Comparison of ENCODE assay signal across 8 cellular contexts in genomic region chr3:186930639-186931486, GRCh38. TPM values are rescaled to one million over a fixed set of nuclear protein-coding genes. Genes with fewer than 3 reads are reported as not detected.
A peak's percentile ranks its signal among the peaks of the same experiment; 100 is the strongest.
DNase-seq lines count a peak whose midpoint lies in the region; ATAC-seq and TF ChIP-seq lines count a peak whose summit lies in the region.

No MANE protein-coding gene starts in this region.

- peak; percentile 63 for ATAC-seq in GM19324 (IDR thresholded peaks at IDR 0.05; ENCODE audit: low FRiP score, unreplicated experiment)
- ATAC-seq in HG03439 (IDR thresholded peaks at IDR 0.05; ENCODE audit: unreplicated experiment) = peak; percentile 77
- peak; percentile 77 to 86 (median 78) for ATAC-seq in natural killer cell

- peak overlapping the region; percentile 76 to 89 (median 83) for H3K27ac ChIP-seq in esophagus squamous epithelium
- no peak overlapping the region for H3K27ac ChIP-seq in stomach smooth muscle (ENCODE audit: low read length)

- H3K36me3 Mint-ChIP-seq in CD14-positive monocyte = peaks cover 13 to 15% of the 10 kb centered on the region in 2 donors
- H3K36me3 Mint-ChIP-seq in natural killer cell = peaks cover 7% of the 10 kb centered on the region

- H3K27me3 Mint-ChIP-seq in CD14-positive monocyte (ENCODE audit: low read depth in 3 of 3) = peaks cover 0 to 8% (median 1%) of the 10 kb centered on the region in 3 donors
- H3K27me3 Mint-ChIP-seq in natural killer cell (ENCODE audit: low read depth in 2 of 2) = no peaks in the 10 kb centered on the region

- intact Hi-C loops in CD14-positive monocyte (cut with micrococcal nuclease) = no loop called here
- intact Hi-C loops in esophagus squamous epithelium (cut with DNase I) = no loop called here
- intact Hi-C loops in natural killer cell (cut with micrococcal nuclease) = loop anchor here (1.0 to 10.0 kb wide), 4 partner anchors 22 to 822 kb away; partner anchors contain the start of gene ETV5

- TF ChIP-seq CTCF in CD14-positive monocyte (IDR thresholded peaks at IDR 0.05) (no peak), esophagus squamous epithelium (IDR thresholded peaks at IDR 0.05) (peak in 1 of 6 experiments; percentile 4), natural killer cell (IDR thresholded peaks at IDR 0.05) (no peak)

- peak overlapping the region; percentile 86 to 91 (median 88) for H3K27ac Mint-ChIP-seq in CD14-positive monocyte
- peak overlapping the region; percentile 93 to 95 for H3K27ac Mint-ChIP-seq in natural killer cell

- H3K9me3 ChIP-seq in esophagus squamous epithelium = no peaks in the 10 kb centered on the region
- H3K9me3 ChIP-seq in stomach smooth muscle (ENCODE audit: control insufficient read depth in 2 of 2, low read length in 2 of 2) = no peaks in the 10 kb centered on the region

- H3K27me3 ChIP-seq in esophagus squamous epithelium = peaks cover 0 to 80% (median 0%) of the 10 kb centered on the region in 4 donors
- H3K27me3 ChIP-seq in stomach smooth muscle (ENCODE audit: control insufficient read depth in 1 of 2, insufficient read depth in 2 of 2, low read length in 2 of 2) = peaks cover 3 to 8% of the 10 kb centered on the region in 2 donors

- 0% methylated on average over 9 to 15 of the region's 73 CpGs for WGBS in esophagus squamous epithelium, 2 donors

- H3K4me3 ChIP-seq in esophagus squamous epithelium = peak overlapping the region; percentile 58 to 86 (median 74)
- H3K4me3 ChIP-seq in stomach smooth muscle (ENCODE audit: low read length in 2 of 2) = peak overlapping the region; percentile 65 to 78

- peaks cover 5 to 55% (median 15%) of the 10 kb centered on the region in 3 donors for H3K4me1 ChIP-seq in esophagus squamous epithelium
- H3K4me1 ChIP-seq in stomach smooth muscle (ENCODE audit: control insufficient read depth, insufficient read depth, low read length) = peaks cover 25% of the 10 kb centered on the region

- H3K4me1 Mint-ChIP-seq in CD14-positive monocyte (peaks cover 36% of the 10 kb centered on the region), natural killer cell (peaks cover 38 to 46% of the 10 kb centered on the region in 2 donors)

- H3K9me3 Mint-ChIP-seq in CD14-positive monocyte (peaks cover 0 to 4% (median 0%) of the 10 kb centered on the region in 7 donors), natural killer cell (no peaks in the 10 kb centered on the region)

- DNase-seq in CD14-positive monocyte (ENCODE audit: low spot score) = peak; percentile 63
- DNase-seq in NOMO-1 treated with dmso at 0.1 percent for 144 hours (lab: John Stamatoyannopoulos, UW; ENCODE audit: unreplicated experiment) = peak; percentile 95
- peak; percentile 49 for DNase-seq in activated T-cell treated with anti-CD3 and anti-CD28 coated beads for 48 hours (ENCODE audit: low read depth)
- DNase-seq in esophagus squamous epithelium (lab: John Stamatoyannopoulos, UW) = peak; percentile 22
- DNase-seq in natural killer cell = peak; percentile 55

- H3K36me3 ChIP-seq in esophagus squamous epithelium = no peaks in the 10 kb centered on the region
- peaks cover 0 to 2% of the 10 kb centered on the region in 2 donors for H3K36me3 ChIP-seq in stomach smooth muscle (ENCODE audit: control insufficient read depth in 2 of 2, insufficient read depth in 2 of 2, low read length in 2 of 2)

- peak in 1 of 4 donors; percentile 52 for TF ChIP-seq POLR2A in esophagus squamous epithelium (IDR thresholded peaks at IDR 0.05)

- peak overlapping the region; percentile 42 to 51 for H3K9ac ChIP-seq in stomach smooth muscle (ENCODE audit: low read length in 2 of 2)

- H3K4me3 Mint-ChIP-seq in CD14-positive monocyte = peak overlapping the region; percentile 97 to 98
- H3K4me3 Mint-ChIP-seq in natural killer cell = peak overlapping the region; percentile 96

RNA-seq across cellular contexts. Expression of gene ST6GAL1, which starts 0.5 kb away (rescaled TPM):
- 10 to 100 TPM; 19.0 to 20.5 TPM for polyA plus RNA-seq in CD14-positive monocyte
- total RNA-seq in esophagus squamous epithelium (10 to 100 TPM in 2 of 4 donors, 1 to 10 TPM in 2; 6.0 to 44.2 (median 15.2) TPM), natural killer cell (100 to 1,000 TPM; 121 to 182 (median 146) TPM)

Comparison
In these comparisons a context has a peak if more than half of its experiments do, and no peak if none do; other contexts are left out.
1. DNase-seq: peak in every context shown above with its lines; median percentile 95 in NOMO-1 treated with dmso at 0.1 percent for 144 hours; 63 in CD14-positive monocyte; 55 in natural killer cell; 49 in activated T-cell treated with anti-CD3 and anti-CD28 coated beads for 48 hours; 22 in esophagus squamous epithelium.